ENCODE assay signal across 10 cellular contexts in the genomic region with DNA sequence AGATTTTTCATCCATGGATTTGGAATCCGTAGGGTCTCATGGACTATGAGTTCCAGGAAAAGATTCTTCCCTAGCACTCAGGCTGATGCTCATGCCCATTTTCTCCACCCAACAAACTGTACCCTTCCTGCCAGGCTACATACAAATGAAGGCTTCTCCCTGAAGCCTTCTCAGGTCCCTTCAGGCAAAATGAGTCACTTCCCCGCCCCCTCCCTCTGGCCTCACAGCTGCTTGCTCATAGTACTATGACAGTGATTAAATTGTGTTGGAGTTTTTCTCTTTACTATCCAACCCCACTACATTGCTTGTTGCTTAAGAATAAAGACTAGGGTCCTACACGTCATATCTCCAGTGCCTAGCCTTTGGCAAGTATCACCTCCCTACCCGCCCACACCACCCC.
A peak's percentile ranks its signal among the peaks of the same experiment; 100 is the strongest.
DNase-seq lines count a peak whose midpoint lies in the region; ATAC-seq, FAIRE-seq and TF ChIP-seq lines count a peak whose summit lies in the region.
"Had no signal": no experiment of that assay in that cellular context is flagged by ENCODE, and none has a peak within 500 bp of the region (broad histone marks: within the 10 kb centered on the region; RNA-seq: fewer than 3 reads in every experiment).

No MANE protein-coding gene starts in this region.

- DNase-seq in Daoy (ENCODE audit: low read depth) = peak; percentile 81
- peak; percentile 16 for DNase-seq in HS-5 (ENCODE audit: low read depth)
- peak in 2 of 4 experiments; percentile 35 to 67 for DNase-seq in K562 (ENCODE audit: extremely low read depth in 1 of 4, low spot score in 3 of 4)
- no peak for DNase-seq in naive thymus-derived CD4-positive, alpha-beta T cell
- DNase-seq in NCI-H524 treated with DMSO at 0.1 percent for 48 hours (lab: John Stamatoyannopoulos, UW) = no peak
- no peak for DNase-seq in Right ventricle myocardium inferior (ENCODE audit: missing footprints)
- DNase-seq in esophagus muscularis mucosa (ENCODE audit: extremely low spot score) = no peak

- no peak overlapping the region for H3K27ac ChIP-seq in K562 (ENCODE audit: extremely low read depth, low read depth, low read length)
- no peak overlapping the region for H3K27ac ChIP-seq in naive thymus-derived CD4-positive, alpha-beta T cell (ENCODE audit: low read depth, low read length)
- H3K27ac ChIP-seq in esophagus muscularis mucosa (replicated peaks in 1 of 4) = no peak overlapping the region

- peaks cover 0 to 17% (median 16%) of the 10 kb centered on the region in 5 donors for H3K27me3 Mint-ChIP-seq in naive thymus-derived CD4-positive, alpha-beta T cell

- H3K79me2 ChIP-seq in K562 (ENCODE audit: control insufficient read depth, insufficient read depth, low read length) = no peaks in the 10 kb centered on the region

- CTCF ChIA-PET in K562 (lab: Yijun Ruan, JAX; ENCODE audit: low intra/inter-chr PET ratio) = no interaction called here
- CTCF ChIA-PET in naive thymus-derived CD4-positive, alpha-beta T cell (lab: Charles Lee) = no interaction called here

- H4K20me1 ChIP-seq in K562 (replicated peaks; ENCODE audit: control insufficient read depth, insufficient read depth, low read length) = no peaks in the 10 kb centered on the region

- 13% methylated on average over 3 of the region's 4 CpGs for WGBS in K562 (ENCODE audit: insufficient coverage, low coverage, missing lambda C conversion rate)
- 79% methylated on average over 4 of the region's 4 CpGs for WGBS in esophagus muscularis mucosa

- TF ChIP-seq POLR2A in K562 (conservative IDR thresholded peaks at IDR 0.05) (no peak), esophagus muscularis mucosa (IDR thresholded peaks at IDR 0.05; ENCODE audit: low read depth) (no peak)

- no peak overlapping the region for H3K4me3 Mint-ChIP-seq in naive thymus-derived CD4-positive, alpha-beta T cell
- H3K4me3 Mint-ChIP-seq: T-helper 1 cell treated with Interleukin-12 subunit alpha and Interleukin-12 subunit beta and Interleukin-4 antibody, amounts not matched to agents 30 μg/mL and 1 μg/mL, for 36 hours had no signal

- H3K4me1 ChIP-seq in K562 (replicated peaks in 1 of 2; ENCODE audit: control insufficient read depth in 2 of 2, insufficient read depth in 2 of 2, low read length in 2 of 2) (no peaks in the 10 kb centered on the region; a peak in 2 of 5 replicates), esophagus muscularis mucosa (no peaks in the 10 kb centered on the region)
- no peaks in the 10 kb centered on the region for H3K4me1 ChIP-seq in naive thymus-derived CD4-positive, alpha-beta T cell (ENCODE audit: control insufficient read depth in 2 of 2, insufficient read depth in 2 of 2, low read length in 2 of 2)

- peaks cover 0 to 1% (median 0%) of the 10 kb centered on the region in 11 donors for H3K9me3 Mint-ChIP-seq in naive thymus-derived CD4-positive, alpha-beta T cell
- H3K9me3 Mint-ChIP-seq: T-helper 1 cell treated with Interleukin-12 subunit alpha and Interleukin-12 subunit beta and Interleukin-4 antibody, amounts not matched to agents 30 μg/mL and 1 μg/mL, for 36 hours had no signal

- H3K4me3 ChIP-seq in K562 = no peak overlapping the region
- H3K4me3 ChIP-seq in naive thymus-derived CD4-positive, alpha-beta T cell (ENCODE audit: low read length) = no peak overlapping the region
- no peak overlapping the region for H3K4me3 ChIP-seq in esophagus muscularis mucosa

- H3K4me1 Mint-ChIP-seq in naive thymus-derived CD4-positive, alpha-beta T cell = no peaks in the 10 kb centered on the region

- H2AFZ ChIP-seq in K562 (ENCODE audit: low read depth, low read length) = no peak overlapping the region

- H3K9ac ChIP-seq in K562 (ENCODE audit: insufficient read depth in 1 of 2, low read depth in 2 of 2, low read length in 2 of 2) = no peak overlapping the region

- TF ChIP-seq CTCF in K562 (IDR thresholded peaks at IDR 0.05 in 2 of 3, conservative IDR thresholded peaks at IDR 0.05 in 1 of 3; ENCODE audit: insufficient read depth in 2 of 3, low read depth in 1 of 3, low read length in 3 of 3) = no peak
- TF ChIP-seq CTCF in esophagus muscularis mucosa (IDR thresholded peaks at IDR 0.05) = no peak

- no peak overlapping the region for H3K27ac Mint-ChIP-seq in naive thymus-derived CD4-positive, alpha-beta T cell
- H3K27ac Mint-ChIP-seq: T-helper 1 cell treated with Interleukin-12 subunit alpha and Interleukin-12 subunit beta and Interleukin-4 antibody, amounts not matched to agents 30 μg/mL and 1 μg/mL, for 36 hours had no signal

- H3K9me3 ChIP-seq in K562 (replicated peaks; ENCODE audit: control insufficient read depth, insufficient read depth, low read depth, low read length) (no peaks in the 10 kb centered on the region), esophagus muscularis mucosa (no peaks in the 10 kb centered on the region)
- no peaks in the 10 kb centered on the region for H3K9me3 ChIP-seq in naive thymus-derived CD4-positive, alpha-beta T cell (ENCODE audit: control insufficient read depth in 2 of 3, low read length in 3 of 3)

- in situ Hi-C loops in K562 (cut with MboI) = no loop called here

- H3K36me3 ChIP-seq in K562 (ENCODE audit: control insufficient read depth, insufficient read depth, low read length) = no peaks in the 10 kb centered on the region
- no peaks in the 10 kb centered on the region for H3K36me3 ChIP-seq in naive thymus-derived CD4-positive, alpha-beta T cell (ENCODE audit: control insufficient read depth in 2 of 3, insufficient read depth in 3 of 3, low read length in 3 of 3)
- no peaks in the 10 kb centered on the region for H3K36me3 ChIP-seq in esophagus muscularis mucosa

- no peak overlapping the region for H3K4me2 ChIP-seq in K562 (ENCODE audit: insufficient read depth, low read length)

- ATAC-seq in K562 (peak; percentile 73), GM21737 (IDR thresholded peaks at IDR 0.05; ENCODE audit: unreplicated experiment) (no peak), Right ventricle myocardium inferior (no peak)
- peak; percentile 24 for ATAC-seq in naive thymus-derived CD4-positive, alpha-beta T cell

- POLR2A ChIA-PET in K562 (lab: Yijun Ruan, JAX) = interaction anchor here (0.8 kb wide), 1 partner anchor 74 kb away, joined by 3 read pairs; no protein-coding TSS in a partner anchor
- POLR2A ChIA-PET in naive thymus-derived CD4-positive, alpha-beta T cell (lab: Charles Lee) = no interaction called here

- FAIRE-seq in K562 (lab: Jason Lieb, UNC) = no peak
- FAIRE-seq: frontal cortex had no signal

- TF ChIP-seq RAD21 in K562 (CRISPR knock-in tag; conservative IDR thresholded peaks at IDR 0.05 in 1 of 2, IDR thresholded peaks at IDR 0.05 in 1 of 2) = no peak

- H3K9me1 ChIP-seq in K562 (ENCODE audit: control insufficient read depth, insufficient read depth, low read length) = no peaks in the 10 kb centered on the region

- intact Hi-C loops in K562 (cut with micrococcal nuclease) (no loop called here), Right ventricle myocardium inferior (cut with DNase I) (no loop called here), esophagus muscularis mucosa (cut with DNase I) (no loop called here)
- intact Hi-C loops in naive thymus-derived CD4-positive, alpha-beta T cell (cut with micrococcal nuclease) = no loop called here

- no peaks in the 10 kb centered on the region for H3K36me3 Mint-ChIP-seq in naive thymus-derived CD4-positive, alpha-beta T cell

- no TSS peak for BruUV-seq in K562 (replicated peaks; lab: Mats Ljungman, UMichigan)

- TF ChIP-seq EP300 in K562 (IDR thresholded peaks at IDR 0.05; ENCODE audit: low read length) (no peak), esophagus muscularis mucosa (IDR thresholded peaks at IDR 0.05) (no peak)

- no peaks in the 10 kb centered on the region for H3K27me3 ChIP-seq in K562 (ENCODE audit: control insufficient read depth in 2 of 2, insufficient read depth in 2 of 2, low read length in 2 of 2)
- no peaks in the 10 kb centered on the region for H3K27me3 ChIP-seq in naive thymus-derived CD4-positive, alpha-beta T cell (ENCODE audit: control insufficient read depth in 2 of 2, insufficient read depth in 2 of 2, low read length in 2 of 2)
- H3K27me3 ChIP-seq in esophagus muscularis mucosa = no peaks in the 10 kb centered on the region

TF ChIP-seq in K562, 482 proteins besides CTCF, POLR2A, EP300 and RAD21 (continues in another document):
- TF ChIP-seq, protein P1, sequence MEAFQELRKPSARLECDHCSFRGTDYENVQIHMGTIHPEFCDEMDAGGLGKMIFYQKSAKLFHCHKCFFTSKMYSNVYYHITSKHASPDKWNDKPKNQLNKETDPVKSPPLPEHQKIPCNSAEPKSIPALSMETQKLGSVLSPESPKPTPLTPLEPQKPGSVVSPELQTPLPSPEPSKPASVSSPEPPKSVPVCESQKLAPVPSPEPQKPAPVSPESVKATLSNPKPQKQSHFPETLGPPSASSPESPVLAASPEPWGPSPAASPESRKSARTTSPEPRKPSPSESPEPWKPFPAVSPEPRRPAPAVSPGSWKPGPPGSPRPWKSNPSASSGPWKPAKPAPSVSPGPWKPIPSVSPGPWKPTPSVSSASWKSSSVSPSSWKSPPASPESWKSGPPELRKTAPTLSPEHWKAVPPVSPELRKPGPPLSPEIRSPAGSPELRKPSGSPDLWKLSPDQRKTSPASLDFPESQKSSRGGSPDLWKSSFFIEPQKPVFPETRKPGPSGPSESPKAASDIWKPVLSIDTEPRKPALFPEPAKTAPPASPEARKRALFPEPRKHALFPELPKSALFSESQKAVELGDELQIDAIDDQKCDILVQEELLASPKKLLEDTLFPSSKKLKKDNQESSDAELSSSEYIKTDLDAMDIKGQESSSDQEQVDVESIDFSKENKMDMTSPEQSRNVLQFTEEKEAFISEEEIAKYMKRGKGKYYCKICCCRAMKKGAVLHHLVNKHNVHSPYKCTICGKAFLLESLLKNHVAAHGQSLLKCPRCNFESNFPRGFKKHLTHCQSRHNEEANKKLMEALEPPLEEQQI (IDR thresholded peaks at IDR 0.05) = no peak
- TF ChIP-seq HMG20B (CRISPR knock-in tag; IDR thresholded peaks at IDR 0.05) = no peak
- TF ChIP-seq ADNP (tag; IDR thresholded peaks at IDR 0.05) = no peak
- no peak for TF ChIP-seq XRCC5 (IDR thresholded peaks at IDR 0.05; ENCODE audit: low read depth, low read length)
- TF ChIP-seq, protein P2, sequence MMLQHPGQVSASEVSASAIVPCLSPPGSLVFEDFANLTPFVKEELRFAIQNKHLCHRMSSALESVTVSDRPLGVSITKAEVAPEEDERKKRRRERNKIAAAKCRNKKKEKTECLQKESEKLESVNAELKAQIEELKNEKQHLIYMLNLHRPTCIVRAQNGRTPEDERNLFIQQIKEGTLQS (IDR thresholded peaks at IDR 0.05) = peak; percentile 67
- TF ChIP-seq, protein P2 (CRISPR knock-in tag; conservative IDR thresholded peaks at IDR 0.05) = no peak
- TF ChIP-seq ESRRA (IDR thresholded peaks at IDR 0.05; ENCODE audit: borderline replicate concordance, low read depth) = no peak
- TF ChIP-seq PHB2 (IDR thresholded peaks at IDR 0.05; ENCODE audit: low read depth) = no peak
- TF ChIP-seq RFX5 (IDR thresholded peaks at IDR 0.05; ENCODE audit: low read depth, low read length) = no peak

Comparison
In these comparisons a context has a peak if more than half of its experiments do, and no peak if none do; other contexts are left out.
1. DNase-seq: peak in Daoy (single experiment) and HS-5 (single experiment); none in naive thymus-derived CD4-positive, alpha-beta T cell (0 of 9), NCI-H524 treated with DMSO at 0.1 percent for 48 hours (single experiment), Right ventricle myocardium inferior (single experiment) and esophagus muscularis mucosa (single experiment).
2. ATAC-seq: peak in K562 (single experiment) and naive thymus-derived CD4-positive, alpha-beta T cell (single experiment); none in GM21737 (single experiment) and Right ventricle myocardium inferior (single experiment).